Comparison of ENCODE assay signal across 1 cellular context in the genomic region with DNA sequence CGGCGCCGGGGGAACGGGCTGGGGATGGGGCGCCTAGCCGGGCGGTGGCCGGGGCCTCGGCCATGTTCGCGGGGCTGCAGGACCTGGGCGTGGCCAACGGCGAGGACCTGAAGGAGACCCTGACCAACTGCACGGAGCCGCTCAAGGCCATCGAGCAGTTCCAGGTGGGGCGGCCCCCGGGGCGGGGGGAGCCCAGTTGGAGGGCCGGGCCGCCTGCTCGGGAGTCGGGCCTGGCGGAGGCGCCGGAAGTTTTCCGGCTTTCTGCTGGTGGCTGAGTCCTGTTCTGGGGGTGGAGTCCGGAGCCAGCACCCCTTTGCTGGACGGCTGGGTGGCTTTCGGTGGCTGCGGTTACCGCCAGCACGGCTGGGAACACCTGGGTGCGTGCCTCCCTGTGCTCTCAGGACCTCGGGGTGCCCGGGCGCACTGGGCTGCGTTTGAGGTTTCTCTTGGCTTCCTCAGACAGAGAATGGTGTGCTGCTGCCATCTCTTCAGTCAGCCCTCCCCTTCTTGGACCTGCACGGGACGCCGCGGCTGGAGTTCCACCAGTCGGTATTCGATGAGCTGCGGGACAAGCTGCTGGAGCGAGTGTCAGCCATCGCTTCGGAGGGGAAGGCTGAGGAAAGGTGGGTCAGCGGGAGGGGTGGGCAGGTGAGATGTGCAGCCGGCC.
TF ChIP-seq lines count a peak whose summit lies in the region.

No MANE protein-coding gene starts in this region.

TF ChIP-seq in IMR-90, 13 proteins besides CTCF, POLR2A, EP300 and RAD21:
- TF ChIP-seq, protein P1, sequence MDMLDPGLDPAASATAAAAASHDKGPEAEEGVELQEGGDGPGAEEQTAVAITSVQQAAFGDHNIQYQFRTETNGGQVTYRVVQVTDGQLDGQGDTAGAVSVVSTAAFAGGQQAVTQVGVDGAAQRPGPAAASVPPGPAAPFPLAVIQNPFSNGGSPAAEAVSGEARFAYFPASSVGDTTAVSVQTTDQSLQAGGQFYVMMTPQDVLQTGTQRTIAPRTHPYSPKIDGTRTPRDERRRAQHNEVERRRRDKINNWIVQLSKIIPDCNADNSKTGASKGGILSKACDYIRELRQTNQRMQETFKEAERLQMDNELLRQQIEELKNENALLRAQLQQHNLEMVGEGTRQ (IDR thresholded peaks at IDR 0.05; ENCODE audit: low read depth, low read length), result no peak
- TF ChIP-seq FOS (IDR thresholded peaks at IDR 0.05; ENCODE audit: low read depth, low read length), result no peak
TF ChIP-seq in IMR-90: peak in this region for 0.
